1 cellular context compared by ENCODE assay signal in genomic region chr17:39410279-39410678, GRCh38.
TF ChIP-seq lines count a peak whose summit lies in the region.

No MANE protein-coding gene starts in this region.

TF ChIP-seq in H1, 55 proteins besides CTCF, POLR2A, EP300 and RAD21:
- TF ChIP-seq KDM5A (IDR thresholded peaks at IDR 0.05; ENCODE audit: low read length) (no peak), TAF7 (optimal IDR thresholded peaks at IDR 0.05; ENCODE audit: borderline replicate concordance, low read depth, low read length) (no peak), PHF8 (conservative IDR thresholded peaks at IDR 0.05; ENCODE audit: low read depth, low read length) (no peak), HDAC6 (IDR thresholded peaks at IDR 0.05; ENCODE audit: low read depth, low read length) (no peak), SIRT6 (IDR thresholded peaks at IDR 0.05; ENCODE audit: low read length) (no peak), RFX5 (IDR thresholded peaks at IDR 0.05; ENCODE audit: borderline replicate concordance, low read depth, low read length) (no peak), KDM1A (IDR thresholded peaks at IDR 0.05; ENCODE audit: borderline replicate concordance, low read length) (no peak), BCL11A (IDR thresholded peaks at IDR 0.05; ENCODE audit: low read depth in 2 of 2, low read length in 2 of 2) (no peak), SP4 (IDR thresholded peaks at IDR 0.05; ENCODE audit: low read length) (no peak), SAP30 (IDR thresholded peaks at IDR 0.05; ENCODE audit: insufficient read depth, insufficient replicate concordance, low read length) (no peak), EZH2 (IDR thresholded peaks at IDR 0.05; ENCODE audit: low read depth, low read length, severe bottlenecking) (no peak), ATF2 (IDR thresholded peaks at IDR 0.05; ENCODE audit: low read length) (no peak), YY1 (IDR thresholded peaks at IDR 0.05; ENCODE audit: low read depth, low read length) (no peak), POLR2AphosphoS5 (IDR thresholded peaks at IDR 0.05; ENCODE audit: low read depth, low read length) (no peak), JUND (IDR thresholded peaks at IDR 0.05; ENCODE audit: low read length) (no peak), ZNF274 (IDR thresholded peaks at IDR 0.05; ENCODE audit: borderline replicate concordance, extremely low read depth, low read length) (no peak), POU5F1 (IDR thresholded peaks at IDR 0.05; ENCODE audit: low read depth, low read length) (no peak), NANOG (IDR thresholded peaks at IDR 0.05; ENCODE audit: insufficient read depth, low read depth, low read length, poor library complexity, severe bottlenecking) (no peak), CEBPB (IDR thresholded peaks at IDR 0.05; ENCODE audit: low read depth, low read length) (no peak)
